8 cellular contexts compared by ENCODE assay signal in the genomic region with DNA sequence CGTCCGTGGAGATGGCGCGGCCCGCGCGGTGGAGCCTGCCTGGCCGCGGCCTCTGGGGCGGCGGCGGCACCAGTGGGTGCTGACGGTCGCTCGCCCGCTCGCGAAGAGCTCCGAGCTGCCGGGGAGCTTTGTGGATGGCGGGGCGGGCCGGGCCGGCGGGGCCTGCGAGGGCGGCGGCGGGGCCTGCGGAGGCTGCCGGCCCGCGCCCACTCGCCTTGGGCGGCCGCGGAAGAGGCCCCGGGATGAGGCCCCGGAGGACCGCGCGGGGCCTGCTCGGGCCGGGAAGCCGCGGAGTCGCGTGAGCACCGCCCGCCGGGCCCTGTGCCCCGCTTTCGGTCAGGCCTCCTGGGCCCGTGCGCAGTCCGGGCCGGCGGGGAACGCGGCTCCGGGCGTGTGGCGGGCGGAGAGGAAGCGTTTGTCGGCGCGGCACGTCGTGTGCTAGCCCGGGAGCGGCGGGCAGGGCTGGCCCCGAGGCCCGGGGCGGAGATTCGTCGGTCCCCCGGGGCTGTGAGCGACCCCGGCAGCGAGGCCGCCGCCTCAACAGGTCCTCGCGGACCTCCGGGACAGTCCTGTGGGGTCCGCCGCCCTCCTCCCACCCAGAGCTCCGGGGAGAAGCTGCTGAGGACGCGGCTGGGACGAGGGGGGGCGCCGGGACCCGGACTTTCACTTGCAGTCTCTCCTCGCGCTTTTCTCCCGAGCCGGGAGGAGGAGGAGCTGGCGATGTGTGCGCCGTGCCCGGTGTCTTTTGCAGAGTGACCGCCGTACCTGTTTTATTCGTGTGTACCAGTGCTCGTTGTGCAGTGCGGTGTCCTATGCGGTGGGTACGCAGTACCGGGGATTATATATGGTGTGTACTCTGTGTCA. TPM values are rescaled to one million over a fixed set of nuclear protein-coding genes. Genes with fewer than 3 reads are reported as not detected.
DNase-seq lines count a peak whose midpoint lies in the region; ATAC-seq, FAIRE-seq and TF ChIP-seq lines count a peak whose summit lies in the region.

No MANE protein-coding gene starts in this region.

- H3K4me3 Mint-ChIP-seq in activated CD4-positive, alpha-beta T cell treated with anti-CD3 and anti-CD28 coated beads for 36 hours = peak overlapping the region; percentile 84
- peak overlapping the region; percentile 81 for H3K4me3 Mint-ChIP-seq in chondrocyte (ENCODE audit: unreplicated experiment)

- H3K27me3 ChIP-seq in HAP-1 (ENCODE audit: low read depth) = no peaks in the 10 kb centered on the region
- H3K27me3 ChIP-seq in MM.1S (replicated peaks; ENCODE audit: insufficient read depth, low read length) = no peaks in the 10 kb centered on the region

- DNase-seq in GM12892 (ENCODE audit: insufficient read length) = peak; percentile 50
- peak in 1 of 2 experiments; percentile 66 for DNase-seq in HAP-1 (ENCODE audit: low spot score in 2 of 2)
- DNase-seq in MM.1S = peak; percentile 66
- peak; percentile 77 for DNase-seq in activated CD4-positive, alpha-beta T cell treated with anti-CD3 and anti-CD28 coated beads for 36 hours
- DNase-seq in chondrocyte (ENCODE audit: low spot score) = peak; percentile 90
- peak; percentile 63 to 82 for DNase-seq in left colon
- peak; percentile 59 for DNase-seq in stimulated activated CD4-positive, alpha-beta T cell treated with anti-CD3 and anti-CD28 coated beads, Interleukin-1b, Interleukin-23, amount 100 ng/mL, for 48 hours
- no peak for DNase-seq in NK-92 treated with Interleukin-12 subunit alpha and Interleukin-12 subunit beta, amount 100 ng/mL, for 24 hours (lab: John Stamatoyannopoulos, UW)

- peak overlapping the region; percentile 51 for H3K4me3 ChIP-seq in HAP-1
- peak overlapping the region; percentile 68 for H3K4me3 ChIP-seq in MM.1S (ENCODE audit: low read length)

- TF ChIP-seq POLR2A in GM12892 (IDR thresholded peaks at IDR 0.05; ENCODE audit: low read depth, low read length) = peak; percentile 58; the same call in 1 of the 2 replicates

- peak overlapping the region; percentile 74; the same call in 1 of the 2 replicates for H3K27ac ChIP-seq in MM.1S (ENCODE audit: low read length)

- CTCF ChIA-PET in activated CD4-positive, alpha-beta T cell treated with anti-CD3 and anti-CD28 coated beads for 36 hours (lab: Charles Lee) = interaction anchor here (1.1 kb wide), 1 partner anchor 62 kb away, joined by 3 read pairs; no protein-coding TSS in a partner anchor

- no peaks in the 10 kb centered on the region for H3K9me2 ChIP-seq in MM.1S (replicated peaks; ENCODE audit: insufficient read depth, low read length)

- peaks cover 16% of the 10 kb centered on the region for H3K4me1 ChIP-seq in HAP-1
- peaks cover 16% of the 10 kb centered on the region for H3K4me1 ChIP-seq in MM.1S (ENCODE audit: low read length)

- peak overlapping the region; percentile 95 for H3K4me2 ChIP-seq in MM.1S (ENCODE audit: low read depth, low read length)

- POLR2A ChIA-PET in activated CD4-positive, alpha-beta T cell treated with anti-CD3 and anti-CD28 coated beads for 36 hours (lab: Charles Lee) = interaction anchor here (0.6 kb wide), 1 partner anchor 207 kb away, joined by 3 read pairs; no protein-coding TSS in a partner anchor

- peaks cover 6% of the 10 kb centered on the region; the same call in 1 of the 2 replicates for H4K20me1 ChIP-seq in MM.1S (ENCODE audit: insufficient read depth, low read length)

- H2AFZ ChIP-seq in MM.1S (ENCODE audit: low read length) = peak overlapping the region; percentile 73

- no peaks in the 10 kb centered on the region for H3K27me3 Mint-ChIP-seq in activated CD4-positive, alpha-beta T cell treated with anti-CD3 and anti-CD28 coated beads for 36 hours
- H3K27me3 Mint-ChIP-seq in chondrocyte (ENCODE audit: low read depth) = no peaks in the 10 kb centered on the region

- H3K4me1 Mint-ChIP-seq in activated CD4-positive, alpha-beta T cell treated with anti-CD3 and anti-CD28 coated beads for 36 hours = peaks cover 43% of the 10 kb centered on the region
- H3K4me1 Mint-ChIP-seq in chondrocyte (ENCODE audit: low read depth) = peaks cover 56% of the 10 kb centered on the region

- H3K36me3 ChIP-seq in HAP-1 (replicated peaks) (no peaks in the 10 kb centered on the region), MM.1S (replicated peaks; ENCODE audit: insufficient read depth, low read length) (no peaks in the 10 kb centered on the region)

- H3K9me3 ChIP-seq in HAP-1 (no peaks in the 10 kb centered on the region), MM.1S (replicated peaks; ENCODE audit: insufficient read depth, low read length) (no peaks in the 10 kb centered on the region)

- in situ Hi-C loops in HAP-1 (cut with MboI; ENCODE audit: low sequenced_read_pairs) = no loop called here

- H3K27ac Mint-ChIP-seq in activated CD4-positive, alpha-beta T cell treated with anti-CD3 and anti-CD28 coated beads for 36 hours = peak overlapping the region; percentile 89
- H3K27ac Mint-ChIP-seq in chondrocyte (ENCODE audit: unreplicated experiment) = peak overlapping the region; percentile 74

- FAIRE-seq in GM12892 (lab: Jason Lieb, UNC) = peak; percentile 33

- H3K36me3 Mint-ChIP-seq in activated CD4-positive, alpha-beta T cell treated with anti-CD3 and anti-CD28 coated beads for 36 hours (ENCODE audit: low read depth) = peaks cover 5% of the 10 kb centered on the region
- no peaks in the 10 kb centered on the region for H3K36me3 Mint-ChIP-seq in chondrocyte (ENCODE audit: low read depth)

- H3K79me2 ChIP-seq in MM.1S (ENCODE audit: low read length) = peaks cover 50% of the 10 kb centered on the region

- peak overlapping the region; percentile 91 for H3K9ac ChIP-seq in MM.1S (ENCODE audit: low read length)

- no peaks in the 10 kb centered on the region for H3K9me3 Mint-ChIP-seq in activated CD4-positive, alpha-beta T cell treated with anti-CD3 and anti-CD28 coated beads for 36 hours (ENCODE audit: low read depth)
- H3K9me3 Mint-ChIP-seq in chondrocyte (ENCODE audit: low read depth) = no peaks in the 10 kb centered on the region

- peaks cover 7% of the 10 kb centered on the region; the same call in 1 of the 2 replicates for H3F3A ChIP-seq in MM.1S (ENCODE audit: insufficient read depth, low read length)

- intact Hi-C loops in activated CD4-positive, alpha-beta T cell treated with anti-CD3 and anti-CD28 coated beads for 36 hours (cut with DNase I, micrococcal nuclease) = loop anchor here in 1 of 2 experiments (1.0 to 2.0 kb wide), 4 partner anchors 47 to 913 kb away; a partner anchor contains a TSS
- intact Hi-C loops in left colon (cut with DNase I, micrococcal nuclease) = no loop called here

- TF ChIP-seq CTCF in MM.1S (IDR thresholded peaks at IDR 0.05; ENCODE audit: low read length) (no peak), chondrocyte (IDR thresholded peaks at IDR 0.05) (no peak)

- peak; percentile 44 for ATAC-seq in activated CD4-positive, alpha-beta T cell treated with anti-CD3 and anti-CD28 coated beads for 36 hours
- ATAC-seq in left colon = peak; percentile 65

RNA-seq across cellular contexts. Expression of a gene that starts 0.6 kb away (rescaled TPM):
- polyA plus RNA-seq in GM12892 (2012; ENCODE audit: missing spikeins) = 8.2 TPM
- 10 to 100 TPM; 13.2 to 16.9 TPM for total RNA-seq in activated CD4-positive, alpha-beta T cell treated with anti-CD3 and anti-CD28 coated beads for 36 hours
- total RNA-seq in chondrocyte = 72.0 to 74.2 TPM (median 73.6 TPM) in 3 replicates
- total RNA-seq in left colon = 10 to 100 TPM; 42.7 to 54.9 TPM
